22 cellular contexts compared by ENCODE assay signal in the genomic region with DNA sequence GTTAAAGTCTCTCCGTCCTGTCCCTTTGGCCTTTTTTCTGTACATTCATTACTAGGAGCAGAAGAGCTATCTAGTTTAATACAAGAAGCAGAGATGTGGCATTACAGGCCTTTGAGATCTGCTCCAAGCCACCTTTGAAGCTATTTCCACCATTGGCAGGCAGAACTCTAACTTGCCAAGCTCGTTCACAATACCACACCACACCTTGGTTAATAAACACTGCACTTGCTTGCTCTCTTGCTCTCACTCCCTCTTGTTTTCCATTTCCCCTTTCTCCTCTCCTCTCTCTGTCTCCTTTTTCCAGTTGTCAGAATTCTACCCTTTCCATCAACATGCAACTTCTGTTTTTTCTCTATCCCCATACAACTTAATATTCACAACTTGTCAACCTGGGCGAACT. TPM values are rescaled to one million over a fixed set of nuclear protein-coding genes. Genes with fewer than 3 reads are reported as not detected.
DNase-seq lines count a peak whose midpoint lies in the region; ATAC-seq, FAIRE-seq and TF ChIP-seq lines count a peak whose summit lies in the region.
"Had no signal": no experiment of that assay in that cellular context is flagged by ENCODE, and none has a peak within 500 bp of the region (broad histone marks: within the 10 kb centered on the region; RNA-seq: fewer than 3 reads in every experiment).

No MANE protein-coding gene starts in this region.

- peaks cover 3% of the 10 kb centered on the region for H3K27me3 Mint-ChIP-seq in nephron progenitor cell (ENCODE audit: low read depth, poor library complexity)

- H3K4me1 Mint-ChIP-seq in nephron progenitor cell = no peaks in the 10 kb centered on the region
- H3K4me1 Mint-ChIP-seq: B cell; CD4-positive, CD25-positive, alpha-beta regulatory T cell; CD8-positive, alpha-beta memory T cell; H9 had no signal

- no peaks in the 10 kb centered on the region for H3K9me3 ChIP-seq in right lobe of liver
- H3K9me3 ChIP-seq: BLaER1 treated with 17β-estradiol and CSF1 and Interleukin-3, amounts not matched to agents 10 nM and 100 nM had no signal

- TF ChIP-seq CTCF in bronchial epithelial cell (IDR thresholded peaks at IDR 0.05; ENCODE audit: insufficient read depth, low read length, severe bottlenecking) = no peak
- no peak for TF ChIP-seq CTCF in right lobe of liver (IDR thresholded peaks at IDR 0.05)
- TF ChIP-seq CTCF in nephron progenitor cell (IDR thresholded peaks at IDR 0.05) = no peak

- H3K9me3 Mint-ChIP-seq in nephron progenitor cell = no peaks in the 10 kb centered on the region
- H3K9me3 Mint-ChIP-seq: CD4-positive, CD25-positive, alpha-beta regulatory T cell; CD8-positive, alpha-beta memory T cell; H9 had no signal

- H3K4me1 ChIP-seq in right lobe of liver = peaks cover 0 to 49% (median 7%) of the 10 kb centered on the region in 4 donors
- H3K4me1 ChIP-seq: BLaER1 treated with 17β-estradiol and CSF1 and Interleukin-3, amounts not matched to agents 10 nM and 100 nM had no signal

- TF ChIP-seq POLR2A in right lobe of liver (IDR thresholded peaks at IDR 0.05) (no peak), erythroblast (IDR thresholded peaks at IDR 0.05; ENCODE audit: low read length) (no peak)

- H3K4me3 ChIP-seq in bronchial epithelial cell (ENCODE audit: low read depth, low read length) = no peak overlapping the region
- H3K4me3 ChIP-seq in right lobe of liver = peak overlapping the region in 2 of 3 donors; percentile 46 to 49
- H3K4me3 ChIP-seq: BLaER1 treated with 17β-estradiol and CSF1 and Interleukin-3, amounts not matched to agents 10 nM and 100 nM had no signal

- peak overlapping the region in 2 of 3 donors; percentile 34 to 65 for H3K27ac ChIP-seq in right lobe of liver
- H3K27ac ChIP-seq: BLaER1 treated with 17β-estradiol and CSF1 and Interleukin-3, amounts not matched to agents 10 nM and 100 nM had no signal

- FAIRE-seq in bronchial epithelial cell (lab: Jason Lieb, UNC) = peak; percentile 13
- FAIRE-seq: G401.6, GM12892, GM18507, H1, HTR-8/SVneo had no signal

- intact Hi-C loops in right lobe of liver (cut with DNase I) = no loop called here

- H3K27me3 ChIP-seq in bronchial epithelial cell (ENCODE audit: control insufficient read depth, insufficient read depth, low read length) (peaks cover 2% of the 10 kb centered on the region), right lobe of liver (no peaks in the 10 kb centered on the region)
- H3K27me3 ChIP-seq: BLaER1 treated with 17β-estradiol and CSF1 and Interleukin-3, amounts not matched to agents 10 nM and 100 nM had no signal

- 76% methylated on average over 3 of the region's 3 CpGs for WGBS in right lobe of liver (ENCODE audit: insufficient coverage, low coverage, low lambda C conversion rate, missing lambda C conversion rate)

- peak overlapping the region; percentile 3 for H3K27ac Mint-ChIP-seq in nephron progenitor cell
- H3K27ac Mint-ChIP-seq: B cell; CD4-positive, CD25-positive, alpha-beta regulatory T cell; CD8-positive, alpha-beta memory T cell; H9 had no signal

- no peaks in the 10 kb centered on the region for H3K36me3 Mint-ChIP-seq in nephron progenitor cell (ENCODE audit: low read depth)
- H3K36me3 Mint-ChIP-seq: CD4-positive, CD25-positive, alpha-beta regulatory T cell; CD8-positive, alpha-beta memory T cell had no signal

- H3K36me3 ChIP-seq in bronchial epithelial cell (ENCODE audit: control insufficient read depth, insufficient read depth, low read length) = no peaks in the 10 kb centered on the region
- no peaks in the 10 kb centered on the region for H3K36me3 ChIP-seq in right lobe of liver
- H3K36me3 ChIP-seq: BLaER1 treated with 17β-estradiol and CSF1 and Interleukin-3, amounts not matched to agents 10 nM and 100 nM had no signal

- no peak for DNase-seq in bronchial epithelial cell (ENCODE audit: low read depth)
- DNase-seq in left lobe of liver (ENCODE audit: low spot score) = no peak
- DNase-seq in right lobe of liver = no peak
- no peak for DNase-seq in nephron progenitor cell
- DNase-seq in erythroblast (lab: John Stamatoyannopoulos, UW) = no peak
- DNase-seq in GM19240 (ENCODE audit: insufficient read length, low spot score) = no peak
- no peak for DNase-seq in activated effector memory CD4-positive, alpha-beta T cell treated with Interleukin-2 at 50 U/mL for 16 hours
- DNase-seq: CD4-positive, CD25-positive, alpha-beta regulatory T cell; CD8-positive, alpha-beta memory T cell; COR-L47; DMS 273 treated with DMSO at 0.1 percent for 48 hours; H9; KG1 had no signal

- no peak overlapping the region for H3K4me3 Mint-ChIP-seq in nephron progenitor cell
- H3K4me3 Mint-ChIP-seq: B cell; CD4-positive, CD25-positive, alpha-beta regulatory T cell; CD8-positive, alpha-beta memory T cell; H9 had no signal

- peak; percentile 54 for ATAC-seq in left lobe of liver
- ATAC-seq in right lobe of liver = peak; percentile 36 to 60 (median 56)
- ATAC-seq in HG03354 (IDR thresholded peaks at IDR 0.05; ENCODE audit: poor library complexity, severe bottlenecking, unreplicated experiment) = no peak

RNA-seq across cellular contexts. Expression of gene SELE, which starts 7.0 kb away (rescaled TPM):
- not detected in 2 replicates for total RNA-seq in bronchial epithelial cell
- total RNA-seq in left lobe of liver = 0.93 TPM
- total RNA-seq in right lobe of liver = 1 to 10 TPM in 3 of 6 experiments, under 1 TPM in 3; 0.18 to 3.1 (median 0.94) TPM
- total RNA-seq: A172; B cell; CD4-positive, CD25-positive, alpha-beta regulatory T cell; CD8-positive, alpha-beta memory T cell; H1; H9 had no signal

RNA-seq across cellular contexts. Expression of gene SELL, which starts 15.4 kb away (rescaled TPM):
- total RNA-seq in bronchial epithelial cell (not detected in 2 replicates), left lobe of liver (1.9 TPM), right lobe of liver (1 to 10 TPM in 5 of 6 experiments, under 1 TPM in 1; 0.80 to 4.5 (median 2.2) TPM)
- total RNA-seq: A172, H1, H9 had no signal
